ENCODE assay signal across 14 cellular contexts in the genomic region with DNA sequence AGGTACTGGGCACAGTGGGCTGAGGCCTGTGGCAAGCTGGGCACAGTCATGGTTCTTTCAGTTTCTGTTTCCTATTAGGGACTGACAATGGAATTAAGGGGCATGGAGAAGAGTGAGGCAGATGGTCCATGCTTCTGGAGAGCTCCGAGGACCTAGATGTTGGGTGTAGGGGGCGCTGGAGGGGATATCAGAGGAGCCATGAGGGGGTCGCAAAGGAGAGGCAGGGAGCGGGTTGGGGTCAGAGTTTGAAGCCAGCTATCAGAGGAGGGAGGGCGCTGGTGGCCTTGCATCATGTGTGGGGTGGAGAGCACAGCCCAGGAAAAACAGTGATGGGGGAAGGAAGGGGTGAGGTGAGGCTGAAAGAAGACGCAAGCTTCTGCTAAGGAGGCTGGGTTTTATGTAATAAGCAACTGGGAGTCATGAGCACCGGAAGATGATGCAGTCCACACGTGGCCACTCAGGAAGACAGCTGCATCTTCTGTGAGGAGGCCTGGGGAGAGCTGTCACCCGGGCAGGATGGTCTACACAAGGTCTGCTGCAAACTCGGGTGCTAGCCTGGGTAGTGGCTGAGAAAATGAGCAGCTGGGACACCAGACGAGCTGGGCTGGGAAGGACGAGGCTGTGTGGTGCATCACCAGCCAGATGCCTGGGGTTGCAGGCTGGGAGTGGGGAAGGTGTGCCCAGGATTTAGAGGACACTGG.
DNase-seq lines count a peak whose midpoint lies in the region; ATAC-seq and TF ChIP-seq lines count a peak whose summit lies in the region.
"Had no signal": no experiment of that assay in that cellular context is flagged by ENCODE, and none has a peak within 500 bp of the region (broad histone marks: within the 10 kb centered on the region; RNA-seq: fewer than 3 reads in every experiment).

No MANE protein-coding gene starts in this region.

- H3K4me1 Mint-ChIP-seq in CD14-positive monocyte, result peaks cover 34% of the 10 kb centered on the region

- no peak for ATAC-seq in HG03025 (IDR thresholded peaks at IDR 0.05; ENCODE audit: low FRiP score, unreplicated experiment)
- ATAC-seq in gastrocnemius medialis, result no peak
- ATAC-seq in HG03521 (IDR thresholded peaks at IDR 0.05; ENCODE audit: unreplicated experiment), result no peak
- ATAC-seq: activated CD4-positive, alpha-beta T cell treated with anti-CD3 and anti-CD28 coated beads for 36 hours had no signal

- TF ChIP-seq CTCF in CD14-positive monocyte (IDR thresholded peaks at IDR 0.05) (no peak), gastrocnemius medialis (IDR thresholded peaks at IDR 0.05 in 4 of 5, conservative IDR thresholded peaks at IDR 0.05 in 1 of 5) (no peak)

- H3K4me1 ChIP-seq in GM23248 (ENCODE audit: insufficient read depth) (peaks cover 7% of the 10 kb centered on the region; the same call in 1 of the 2 replicates), SJCRH30 (peaks cover 19% of the 10 kb centered on the region), gastrocnemius medialis (peaks cover 0 to 8% of the 10 kb centered on the region in 2 donors)

- H3F3A ChIP-seq in GM23248 (ENCODE audit: insufficient read depth), result no peaks in the 10 kb centered on the region

- 57 to 62% methylated on average over 12 of the region's 12 CpGs for WGBS in GM23248 (ENCODE audit: low coverage in 1 of 2, low lambda C conversion rate in 2 of 2, missing lambda C conversion rate in 2 of 2), 2 experiments

- no peaks in the 10 kb centered on the region for H3K9me2 ChIP-seq in GM23248 (ENCODE audit: insufficient read depth)

- intact Hi-C loops in CD14-positive monocyte (cut with micrococcal nuclease) (loop anchor here (10.0 kb wide), 2 partner anchors 277 to 647 kb away; no protein-coding TSS in a partner anchor), gastrocnemius medialis (cut with DNase I; ENCODE audit: low total_unique reads) (loop anchor here (10.0 kb wide), 2 partner anchors 527 to 657 kb away; a partner anchor contains a TSS)

- H3K27ac ChIP-seq in GM23248 (no peak overlapping the region), SJCRH30 (peak overlapping the region; percentile 19), gastrocnemius medialis (no peak overlapping the region)
- H3K27ac ChIP-seq: tibial nerve had no signal

- no peak for TF ChIP-seq POLR2A in gastrocnemius medialis (IDR thresholded peaks at IDR 0.05)

- H3K27me3 Mint-ChIP-seq in CD14-positive monocyte (ENCODE audit: low read depth in 3 of 3), result peaks cover 1 to 2% (median 2%) of the 10 kb centered on the region in 3 donors
- H3K27me3 Mint-ChIP-seq: activated CD4-positive, alpha-beta T cell treated with anti-CD3 and anti-CD28 coated beads for 36 hours had no signal

- in situ Hi-C loops in GM23248 (cut with MboI) (loop anchor here (10.0 kb wide), 1 partner anchor 637 kb away; no protein-coding TSS in a partner anchor), gastrocnemius medialis (cut with MboI; ENCODE audit: low sequenced_read_pairs in 4 of 4) (loop anchor here (10.0 to 25.0 kb wide), 4 partner anchors 274 to 649 kb away; a partner anchor contains a TSS)

- H3K36me3 ChIP-seq in GM23248 (ENCODE audit: low read depth) (no peaks in the 10 kb centered on the region), SJCRH30 (no peaks in the 10 kb centered on the region), gastrocnemius medialis (no peaks in the 10 kb centered on the region)
- H3K36me3 ChIP-seq: tibial nerve had no signal

- H3K36me3 Mint-ChIP-seq in CD14-positive monocyte, result no peaks in the 10 kb centered on the region

- H3K27me3 ChIP-seq in GM23248 (replicated peaks; ENCODE audit: insufficient read depth), result no peaks in the 10 kb centered on the region
- no peaks in the 10 kb centered on the region for H3K27me3 ChIP-seq in SJCRH30
- H3K27me3 ChIP-seq in gastrocnemius medialis, result no peaks in the 10 kb centered on the region
- H3K27me3 ChIP-seq: tibial nerve had no signal

- H3K9me3 ChIP-seq in GM23248 (ENCODE audit: low read depth) (peaks cover 5% of the 10 kb centered on the region), SJCRH30 (replicated peaks) (peaks cover 5% of the 10 kb centered on the region), gastrocnemius medialis (peaks cover 0 to 12% (median 0%) of the 10 kb centered on the region in 3 donors)

- peak overlapping the region; percentile 24; the same call in 1 of the 2 replicates for H2AFZ ChIP-seq in GM23248

- peak overlapping the region; percentile 76 to 95 (median 91) for H3K27ac Mint-ChIP-seq in CD14-positive monocyte
- H3K27ac Mint-ChIP-seq: activated CD4-positive, alpha-beta T cell treated with anti-CD3 and anti-CD28 coated beads for 36 hours; progenitor cell of endocrine pancreas had no signal

- H3K4me3 Mint-ChIP-seq in CD14-positive monocyte, result peak overlapping the region; percentile 47 to 66
- H3K4me3 Mint-ChIP-seq: activated CD4-positive, alpha-beta T cell treated with anti-CD3 and anti-CD28 coated beads for 36 hours had no signal

- DNase-seq in CD14-positive monocyte (ENCODE audit: low spot score) (peak; percentile 84), GM23248 (peak; percentile 27), SJCRH30 (peak; percentile 74 to 81), myocyte (ENCODE audit: low read depth) (peak; percentile 92), gastrocnemius medialis (no peak), activated gamma-delta T cell treated with Interleukin-2 at 50 U/mL for 16 hours (no peak)
- DNase-seq: activated CD4-positive, alpha-beta T cell treated with anti-CD3 and anti-CD28 coated beads for 36 hours; DMS79; NCI-H1092; SW 1271 had no signal

- H3K4me3 ChIP-seq in GM23248 (no peak overlapping the region), SJCRH30 (no peak overlapping the region), gastrocnemius medialis (no peak overlapping the region)
- H3K4me3 ChIP-seq: tibial nerve had no signal

- H3K79me2 ChIP-seq in GM23248 (ENCODE audit: insufficient read depth), result no peaks in the 10 kb centered on the region

- H3K9me3 Mint-ChIP-seq in CD14-positive monocyte, result peaks cover 4 to 33% (median 20%) of the 10 kb centered on the region in 7 donors

- no peak overlapping the region for H3K4me2 ChIP-seq in GM23248 (ENCODE audit: unreplicated experiment)

- no peak overlapping the region for H3K9ac ChIP-seq in GM23248

- H4K20me1 ChIP-seq in GM23248 (ENCODE audit: insufficient read depth), result no peaks in the 10 kb centered on the region

Comparison
In these comparisons a context has a peak if more than half of its experiments do, and no peak if none do; other contexts are left out.
1. DNase-seq: peak in CD14-positive monocyte (single experiment), GM23248 (single experiment), SJCRH30 (2 of 2) and myocyte (single experiment); none in gastrocnemius medialis (0 of 2) and activated gamma-delta T cell treated with Interleukin-2 at 50 U/mL for 16 hours (single experiment).